ENCODE assay signal across 1 cellular context in the genomic region with DNA sequence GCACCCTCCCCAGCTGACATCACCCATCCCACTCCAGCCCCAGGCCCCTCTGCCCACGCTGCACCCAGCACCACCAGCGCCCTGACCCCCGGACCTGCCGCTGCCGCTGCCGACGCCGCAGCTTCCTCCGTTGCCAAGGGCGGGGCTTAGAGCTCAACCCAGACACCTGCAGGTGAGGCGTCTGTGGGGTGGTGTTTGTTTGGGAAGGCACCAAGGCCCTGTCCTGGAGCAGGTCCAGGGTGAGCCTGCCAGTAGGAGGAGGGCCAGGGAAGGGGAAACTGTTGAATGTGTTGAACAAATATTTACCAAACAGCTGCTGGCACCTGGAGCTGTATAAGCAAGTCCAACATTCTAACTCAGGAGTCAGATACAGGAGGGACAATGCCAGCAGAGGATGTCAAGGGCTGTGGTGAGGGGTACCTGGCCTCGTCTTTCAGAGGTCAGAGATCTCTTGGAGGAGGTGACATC.
TF ChIP-seq lines count a peak whose summit lies in the region.

No MANE protein-coding gene starts in this region.

TF ChIP-seq in IMR-90, 13 proteins besides CTCF, POLR2A, EP300 and RAD21 (continued from another document):
- TF ChIP-seq BHLHE40 (IDR thresholded peaks at IDR 0.05; ENCODE audit: low read depth, low read length) = no peak
- TF ChIP-seq MXI1 (IDR thresholded peaks at IDR 0.05; ENCODE audit: borderline replicate concordance, low read depth, low read length) = no peak
- TF ChIP-seq NFE2L2 (IDR thresholded peaks at IDR 0.05; ENCODE audit: low read depth, low read length) = no peak
- TF ChIP-seq RCOR1 (IDR thresholded peaks at IDR 0.05; ENCODE audit: insufficient replicate concordance, low read length) = no peak
- TF ChIP-seq, protein P1, sequence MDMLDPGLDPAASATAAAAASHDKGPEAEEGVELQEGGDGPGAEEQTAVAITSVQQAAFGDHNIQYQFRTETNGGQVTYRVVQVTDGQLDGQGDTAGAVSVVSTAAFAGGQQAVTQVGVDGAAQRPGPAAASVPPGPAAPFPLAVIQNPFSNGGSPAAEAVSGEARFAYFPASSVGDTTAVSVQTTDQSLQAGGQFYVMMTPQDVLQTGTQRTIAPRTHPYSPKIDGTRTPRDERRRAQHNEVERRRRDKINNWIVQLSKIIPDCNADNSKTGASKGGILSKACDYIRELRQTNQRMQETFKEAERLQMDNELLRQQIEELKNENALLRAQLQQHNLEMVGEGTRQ (IDR thresholded peaks at IDR 0.05; ENCODE audit: low read depth, low read length) = no peak
- TF ChIP-seq FOS (IDR thresholded peaks at IDR 0.05; ENCODE audit: low read depth, low read length) = no peak
- TF ChIP-seq MAZ (IDR thresholded peaks at IDR 0.05; ENCODE audit: borderline replicate concordance, low read depth, low read length) = no peak
- TF ChIP-seq MAFK (IDR thresholded peaks at IDR 0.05; ENCODE audit: low read depth, low read length) = no peak
- TF ChIP-seq CEBPB (IDR thresholded peaks at IDR 0.05; ENCODE audit: low read depth, low read length) = no peak
- TF ChIP-seq RFX5 (IDR thresholded peaks at IDR 0.05; ENCODE audit: low read depth, low read length) = no peak
TF ChIP-seq in IMR-90: peak in this region for 0.
